8 cellular contexts compared by ENCODE assay signal in the genomic region with DNA sequence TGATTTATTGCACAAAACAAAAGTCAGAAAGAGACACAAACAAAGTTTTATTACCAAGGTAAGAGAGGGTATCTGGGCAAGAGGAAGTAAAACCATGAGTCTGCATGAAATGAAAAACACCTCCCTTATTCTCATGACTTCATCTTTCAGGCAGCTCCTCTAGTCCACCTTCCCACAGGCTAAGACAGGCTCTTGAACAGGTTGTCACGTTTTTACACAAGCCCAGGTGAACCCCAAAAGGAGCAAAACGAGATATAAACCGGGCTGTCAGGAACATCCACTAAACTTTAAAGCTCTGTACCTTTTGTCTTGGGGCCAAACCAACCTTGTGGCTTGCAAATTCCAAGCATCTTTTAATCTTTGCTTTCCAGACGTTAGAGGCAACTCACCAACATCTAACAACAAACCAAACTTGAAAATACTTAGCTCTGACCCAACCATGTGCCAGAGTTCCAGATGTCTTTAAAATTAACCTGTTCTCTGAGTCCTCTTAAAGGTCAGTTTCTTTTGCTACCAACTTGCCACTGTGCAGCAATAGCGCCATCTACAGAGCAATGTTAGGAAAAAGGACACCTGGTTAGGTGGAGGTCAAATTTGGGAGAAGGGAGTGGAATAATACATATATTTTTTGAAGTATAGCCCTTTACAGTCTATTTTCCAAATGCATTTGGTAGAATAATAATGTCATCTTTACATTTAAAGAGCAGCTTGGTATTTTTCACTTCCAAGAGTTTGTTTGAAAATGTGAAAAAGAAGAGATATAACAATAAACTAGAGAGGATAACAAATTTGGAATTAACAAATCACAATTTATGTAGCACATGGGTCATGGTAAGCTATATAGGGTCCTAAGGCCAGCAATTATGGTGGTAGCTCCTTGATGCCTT.
A peak's percentile ranks its signal among the peaks of the same experiment; 100 is the strongest.
DNase-seq lines count a peak whose midpoint lies in the region; ATAC-seq lines count a peak whose summit lies in the region.

No MANE protein-coding gene starts in this region.

- peak; percentile 17 for DNase-seq in CMK (ENCODE audit: low read depth)
- peak; percentile 46 for DNase-seq in NCI-H748 (lab: John Stamatoyannopoulos, UW; ENCODE audit: unreplicated experiment)
- peak; percentile 37 to 51 for DNase-seq in activated T-cell treated with anti-CD3 and anti-CD28 coated beads, Interleukin-2, amount 50 U/mL, for 48 hours
- peak; percentile 30 for DNase-seq in iPS DF 4.7 (ENCODE audit: extremely low read depth, low spot score)
- peak; percentile 7 to 9 for DNase-seq in stimulated activated CD8-positive, alpha-beta memory T cell treated with anti-CD3 and anti-CD28 coated beads, Interleukin-7, amount 100 ng/mL, for 48 hours (ENCODE audit: extremely low read depth in 1 of 2, low read depth in 1 of 2)
- DNase-seq in substantia nigra (lab: John Stamatoyannopoulos, UW): no peak

- ATAC-seq in GM18870 (IDR thresholded peaks at IDR 0.05; ENCODE audit: unreplicated experiment): peak; percentile 95
- peak; percentile 95 for ATAC-seq in HG03025 (IDR thresholded peaks at IDR 0.05; ENCODE audit: low FRiP score, unreplicated experiment)

- H3K27ac ChIP-seq in substantia nigra (ENCODE audit: low read depth, low read length, poor library complexity, severe bottlenecking): no peak overlapping the region

Comparison
In these comparisons a context has a peak if more than half of its experiments do, and no peak if none do; other contexts are left out.
1. DNase-seq: peak in CMK (single experiment), NCI-H748 (single experiment), activated T-cell treated with anti-CD3 and anti-CD28 coated beads, Interleukin-2, amount 50 U/mL, for 48 hours (2 of 2), iPS DF 4.7 (single experiment) and stimulated activated CD8-positive, alpha-beta memory T cell treated with anti-CD3 and anti-CD28 coated beads, Interleukin-7, amount 100 ng/mL, for 48 hours (2 of 2); none in substantia nigra (0 of 49).